In the genomic region with DNA sequence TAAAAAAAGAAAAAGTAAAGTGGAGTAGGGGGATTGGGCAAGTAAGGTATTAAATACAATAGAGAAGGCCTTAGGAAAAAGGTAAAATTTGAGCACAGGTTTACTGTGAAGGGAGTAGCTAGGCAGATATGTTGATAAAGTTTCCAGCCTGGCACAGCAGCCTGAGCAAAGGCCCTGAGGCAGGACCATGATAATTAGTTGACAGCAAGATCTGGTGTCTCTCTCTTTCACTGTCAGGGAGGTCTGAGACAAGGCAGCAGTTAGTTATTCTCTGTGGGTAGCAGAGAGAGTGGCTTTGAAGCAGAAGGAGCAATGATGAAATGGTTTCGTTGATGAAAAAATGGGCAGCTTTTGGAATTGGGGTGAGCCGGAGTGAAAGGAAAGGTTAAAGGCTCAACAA, we compare ENCODE assay signal across 27 cellular contexts.
DNase-seq lines count a peak whose midpoint lies in the region; ATAC-seq, FAIRE-seq and TF ChIP-seq lines count a peak whose summit lies in the region.
"Had no signal": no experiment of that assay in that cellular context is flagged by ENCODE, and none has a peak within 500 bp of the region (broad histone marks: within the 10 kb centered on the region; RNA-seq: fewer than 3 reads in every experiment).

No MANE protein-coding gene starts in this region.

- peak overlapping the region; percentile 83 for H2AFZ ChIP-seq in GM23338
- peak overlapping the region; percentile 83; the same call in 1 of the 2 replicates for H2AFZ ChIP-seq in H1 (ENCODE audit: low read length)
- H2AFZ ChIP-seq in OCI-LY7 (ENCODE audit: low read length), result no peak overlapping the region

- H3K9me3 Mint-ChIP-seq in GM23338, result no peaks in the 10 kb centered on the region; the same call in 2 of the 3 replicates

- no peak for ATAC-seq in GM23338
- ATAC-seq in sciatic nerve, result peak; percentile 47
- no peak for ATAC-seq in HG03280 (IDR thresholded peaks at IDR 0.05; ENCODE audit: unreplicated experiment)

- no peak overlapping the region for H2BK12ac ChIP-seq in H1 (ENCODE audit: low read depth, low read length)

- no peak overlapping the region for H3K23ac ChIP-seq in H1 (ENCODE audit: insufficient read length)

- DNase-seq in GM23338 (ENCODE audit: low spot score), result no peak
- no peak for DNase-seq in H1 (ENCODE audit: low read depth in 1 of 2, low spot score in 2 of 2)
- no peak for DNase-seq in sciatic nerve (ENCODE audit: low spot score)
- no peak for DNase-seq in OCI-LY7 (ENCODE audit: low spot score)
- DNase-seq in testis, result no peak
- DNase-seq: 8988T; ACHN; BE2C; C1 segment of cervical spinal cord; CD4-positive, alpha-beta memory T cell; CD4-positive, CD25-positive, alpha-beta regulatory T cell; CD8-positive, alpha-beta memory T cell; COR-L47; DMS 273 treated with DMSO at 0.1 percent for 48 hours; DMS153; DMS53; DMS79; DND-41; EL; GF-D8 had no signal

- H3K79me2 ChIP-seq in GM23338 (replicated peaks; ENCODE audit: insufficient read depth), result no peaks in the 10 kb centered on the region
- no peaks in the 10 kb centered on the region for H3K79me2 ChIP-seq in H1 (ENCODE audit: control insufficient read depth in 1 of 2, insufficient read depth in 2 of 2, low read length in 2 of 2)
- no peaks in the 10 kb centered on the region for H3K79me2 ChIP-seq in OCI-LY7 (ENCODE audit: insufficient read depth, low read depth, low read length)

- no peak for TF ChIP-seq RAD21 in H1 (IDR thresholded peaks at IDR 0.05 in 1 of 2, conservative IDR thresholded peaks at IDR 0.05 in 1 of 2; ENCODE audit: low read depth in 2 of 2, low read length in 2 of 2)

- no peak overlapping the region for H3K4ac ChIP-seq in H1 (replicated peaks; ENCODE audit: insufficient read length, low read depth, low read length)

- H3K4me3 ChIP-seq in GM23338, result no peak overlapping the region
- H3K4me3 ChIP-seq in H1 (ENCODE audit: extremely low read depth in 1 of 4, insufficient read depth in 2 of 4, low read depth in 3 of 4, low read length in 4 of 4), result no peak overlapping the region
- H3K4me3 ChIP-seq in OCI-LY7 (ENCODE audit: low read depth, low read length, poor library complexity, severe bottlenecking), result no peak overlapping the region
- H3K4me3 ChIP-seq in testis, result no peak overlapping the region
- H3K4me3 ChIP-seq: BLaER1 had no signal

- H3K9me2 ChIP-seq in GM23338 (ENCODE audit: insufficient read depth) (0 out of 2 replicates have a peak, but pooled peaks cover 8% of the 10 kb centered on the region), OCI-LY7 (ENCODE audit: insufficient read depth, low read length) (no peaks in the 10 kb centered on the region)

- no peak for FAIRE-seq in H1 (lab: Jason Lieb, UNC)
- FAIRE-seq: A204.1, G401.6, GM12891, GM19239 had no signal

- no peak overlapping the region for H2BK20ac ChIP-seq in H1 (ENCODE audit: low read length)

- no peaks in the 10 kb centered on the region for H3K23me2 ChIP-seq in H1 (ENCODE audit: low read depth, low read length)

- H3K9me3 ChIP-seq in H1 (ENCODE audit: insufficient read depth in 2 of 2, low read depth in 1 of 2, low read length in 1 of 2) (no peaks in the 10 kb centered on the region), OCI-LY7 (ENCODE audit: low read length) (no peaks in the 10 kb centered on the region), testis (no peaks in the 10 kb centered on the region)
- H3K9me3 ChIP-seq: BE2C, BLaER1 had no signal

- H3K4me1 ChIP-seq in GM23338 (ENCODE audit: insufficient read depth) (peaks cover 3% of the 10 kb centered on the region; the same call in 1 of the 2 replicates), H1 (replicated peaks in 1 of 4; ENCODE audit: control insufficient read depth in 3 of 4, insufficient read depth in 4 of 4, low read length in 3 of 4) (no peaks in the 10 kb centered on the region; a peak in 1 of 7 replicates), OCI-LY7 (ENCODE audit: insufficient read depth, low read length, poor library complexity, severe bottlenecking) (no peaks in the 10 kb centered on the region), testis (peaks cover 7% of the 10 kb centered on the region)
- H3K4me1 ChIP-seq: BE2C had no signal

- no peaks in the 10 kb centered on the region for H3F3A ChIP-seq in GM23338 (replicated peaks; ENCODE audit: low read depth)

- H3K27ac Mint-ChIP-seq in GM23338, result no peak overlapping the region
- H3K27ac Mint-ChIP-seq: CD14-positive monocyte; CD4-positive, alpha-beta memory T cell; CD4-positive, CD25-positive, alpha-beta regulatory T cell; CD8-positive, alpha-beta memory T cell had no signal

- H3K4me3 Mint-ChIP-seq in GM23338, result no peak overlapping the region
- H3K4me3 Mint-ChIP-seq: CD14-positive monocyte; CD4-positive, alpha-beta memory T cell; CD4-positive, CD25-positive, alpha-beta regulatory T cell; CD8-positive, alpha-beta memory T cell had no signal

- no peak overlapping the region for H3K4me2 ChIP-seq in GM23338
- H3K4me2 ChIP-seq in H1 (ENCODE audit: insufficient read depth in 1 of 2, low read depth in 2 of 2, low read length in 2 of 2), result no peak overlapping the region
- H3K4me2 ChIP-seq in OCI-LY7 (ENCODE audit: low read length), result no peak overlapping the region
- H3K4me2 ChIP-seq: BLaER1 had no signal

- H2BK5ac ChIP-seq in H1 (ENCODE audit: low read depth, low read length), result no peak overlapping the region

- H2AK5ac ChIP-seq in H1 (ENCODE audit: low read depth, low read length), result no peak overlapping the region

- no peak overlapping the region for H4K8ac ChIP-seq in H1 (ENCODE audit: extremely low read depth, insufficient read depth, low read length)

- H3K18ac ChIP-seq in H1 (ENCODE audit: extremely low read depth, low read length), result no peak overlapping the region

- no peak overlapping the region for H2BK120ac ChIP-seq in H1 (replicated peaks; ENCODE audit: low read depth, low read length)

- H3K36me3 ChIP-seq in GM23338 (ENCODE audit: insufficient read depth) (no peaks in the 10 kb centered on the region), H1 (ENCODE audit: control insufficient read depth in 2 of 4, insufficient read depth in 4 of 4, low read length in 3 of 4) (no peaks in the 10 kb centered on the region), OCI-LY7 (ENCODE audit: insufficient read depth, low read length) (no peaks in the 10 kb centered on the region), testis (ENCODE audit: low read depth, missing control alignments) (no peaks in the 10 kb centered on the region)
- H3K36me3 ChIP-seq: BE2C, BLaER1 had no signal

- no peak overlapping the region for H3K9ac ChIP-seq in H1 (replicated peaks in 1 of 4; ENCODE audit: extremely low read depth in 1 of 4, low read depth in 3 of 4, low read length in 3 of 4)
- H3K9ac ChIP-seq: BLaER1 had no signal

- H3K79me1 ChIP-seq in H1 (ENCODE audit: low read depth, low read length), result no peaks in the 10 kb centered on the region

- H3K4me1 Mint-ChIP-seq in GM23338, result peaks cover 8% of the 10 kb centered on the region
- H3K4me1 Mint-ChIP-seq: CD4-positive, CD25-positive, alpha-beta regulatory T cell; CD8-positive, alpha-beta memory T cell had no signal

- no TSS peak for BruUV-seq in OCI-LY7 (replicated peaks; lab: Mats Ljungman, UMichigan)

- intact Hi-C loops in sciatic nerve (cut with DNase I), result loop anchor here (10.0 kb wide), 1 partner anchor 1251 kb away; no protein-coding TSS in a partner anchor
- intact Hi-C loops in OCI-LY7 (cut with micrococcal nuclease; ENCODE audit: unreplicated experiment), result no loop called here
- intact Hi-C loops in testis (cut with DNase I; ENCODE audit: low total_unique reads), result no loop called here

- H2BK15ac ChIP-seq in H1 (ENCODE audit: low read length), result no peak overlapping the region

- POLR2A ChIA-PET in H1 (lab: Charles Lee; ENCODE audit: partially characterized antibody) (no interaction called here), OCI-LY7 (lab: Charles Lee) (interaction anchor here (0.6 kb wide), 1 partner anchor 214 kb away, joined by 3 read pairs; no protein-coding TSS in a partner anchor)

- no peak overlapping the region for H4K5ac ChIP-seq in H1 (ENCODE audit: insufficient read length, low read depth, low read length)

- 94% methylated on average over 2 of the region's 2 CpGs; no CpG with 5 or more reads in 1 of the 2 experiments for WGBS in H1 (ENCODE audit: extremely low coverage in 1 of 2, insufficient coverage in 1 of 2, insufficient read length in 1 of 2, insufficient replicate concordance in 2 of 2, low coverage in 1 of 2, low lambda C conversion rate in 2 of 2, missing lambda C conversion rate in 1 of 2), 2 experiments
- 90 to 93% methylated on average over 2 of the region's 2 CpGs for WGBS in testis, 2 donors

- no peak for TF ChIP-seq EP300 in H1 (IDR thresholded peaks at IDR 0.05; ENCODE audit: borderline replicate concordance in 1 of 2, low read depth in 2 of 2, low read length in 2 of 2)

- TF ChIP-seq CTCF in GM23338 (conservative IDR thresholded peaks at IDR 0.05; ENCODE audit: low read depth in 2 of 2), result no peak
- TF ChIP-seq CTCF in H1 (IDR thresholded peaks at IDR 0.05; ENCODE audit: control extremely low read depth in 1 of 3, insufficient read depth in 1 of 3, low read depth in 1 of 3, low read length in 3 of 3), result no peak
- no peak for TF ChIP-seq CTCF in OCI-LY7 (conservative IDR thresholded peaks at IDR 0.05; ENCODE audit: low read length)
- no peak for TF ChIP-seq CTCF in testis (IDR thresholded peaks at IDR 0.05)

- no peak overlapping the region for H3K56ac ChIP-seq in H1 (replicated peaks; ENCODE audit: insufficient read length, low read depth, low read length)

- no peak overlapping the region for H3K14ac ChIP-seq in H1 (ENCODE audit: insufficient read length)

- no peaks in the 10 kb centered on the region for H4K20me1 ChIP-seq in GM23338 (replicated peaks; ENCODE audit: insufficient read depth)
- no peaks in the 10 kb centered on the region for H4K20me1 ChIP-seq in H1 (replicated peaks in 1 of 2; ENCODE audit: control insufficient read depth in 1 of 2, insufficient read depth in 2 of 2, low read length in 2 of 2)
- H4K20me1 ChIP-seq in OCI-LY7 (ENCODE audit: insufficient read depth, low read length), result no peaks in the 10 kb centered on the region
- H4K20me1 ChIP-seq: BLaER1 had no signal

- H3K27ac ChIP-seq in GM23338 (ENCODE audit: low read depth) (no peak overlapping the region), H1 (ENCODE audit: low read depth, low read length) (no peak overlapping the region), OCI-LY7 (ENCODE audit: low read depth, low read length, poor library complexity, severe bottlenecking) (no peak overlapping the region), testis (no peak overlapping the region)
- H3K27ac ChIP-seq: BLaER1 had no signal

- no peaks in the 10 kb centered on the region for H3K27me3 ChIP-seq in GM23338 (ENCODE audit: insufficient read depth)
- no peaks in the 10 kb centered on the region; a peak in 1 of 7 replicates for H3K27me3 ChIP-seq in H1 (replicated peaks in 1 of 4; ENCODE audit: control insufficient read depth in 3 of 4, extremely low read depth in 1 of 4, insufficient read depth in 3 of 4, low read length in 3 of 4)
- H3K27me3 ChIP-seq in testis, result no peaks in the 10 kb centered on the region
- H3K27me3 ChIP-seq: BE2C, BLaER1 had no signal

- TF ChIP-seq POLR2A in H1 (IDR thresholded peaks at IDR 0.05; ENCODE audit: control extremely low read depth in 1 of 2, low read depth in 2 of 2, low read length in 2 of 2) (no peak), testis (IDR thresholded peaks at IDR 0.05) (no peak)

- H3K27me3 Mint-ChIP-seq in GM23338 (ENCODE audit: insufficient read depth, low read depth, poor library complexity), result no peaks in the 10 kb centered on the region
- H3K27me3 Mint-ChIP-seq: CD4-positive, CD25-positive, alpha-beta regulatory T cell; CD8-positive, alpha-beta memory T cell had no signal

- H4K91ac ChIP-seq in H1 (replicated peaks; ENCODE audit: insufficient read length, low read length), result no peak overlapping the region

- CTCF ChIA-PET in H1 (lab: Charles Lee; ENCODE audit: partially characterized antibody), result interaction anchor here (0.9 kb wide), 1 partner anchor 84 kb away, joined by 4 read pairs; no protein-coding TSS in a partner anchor
- CTCF ChIA-PET in OCI-LY7 (lab: Charles Lee; ENCODE audit: unreplicated experiment), result no interaction called here

- no peaks in the 10 kb centered on the region for H3K36me3 Mint-ChIP-seq in GM23338 (ENCODE audit: low read depth)
- H3K36me3 Mint-ChIP-seq: CD14-positive monocyte; CD4-positive, alpha-beta memory T cell; CD4-positive, CD25-positive, alpha-beta regulatory T cell; CD8-positive, alpha-beta memory T cell had no signal
